In genomic region chr5:90410178-90410762, GRCh38 we compare ENCODE assay signal across 8 cellular contexts. TPM values are rescaled to one million over a fixed set of nuclear protein-coding genes. Genes with fewer than 3 reads are reported as not detected.
DNase-seq lines count a peak whose midpoint lies in the region; TF ChIP-seq lines count a peak whose summit lies in the region.

No MANE protein-coding gene starts in this region.

- H3K9ac ChIP-seq in SU-DHL-6 (ENCODE audit: low read length): peak overlapping the region; percentile 95
- H3K9ac ChIP-seq in iPS-18a (ENCODE audit: low read length): peak overlapping the region; percentile 100

- H3K27ac ChIP-seq in SU-DHL-6 (ENCODE audit: low read depth, low read length): peak overlapping the region; percentile 73
- H3K27ac ChIP-seq in iPS-18a (ENCODE audit: low read length): peak overlapping the region; percentile 99
- H3K27ac ChIP-seq in temporal lobe (ENCODE audit: low read depth, low read length): peak overlapping the region; percentile 85

- H3K9me3 ChIP-seq in SU-DHL-6 (ENCODE audit: insufficient read depth, low read length) (no peaks in the 10 kb centered on the region), iPS-18a (ENCODE audit: control insufficient read depth, low read depth, low read length) (no peaks in the 10 kb centered on the region)

- H3K4me2 ChIP-seq in SU-DHL-6 (ENCODE audit: low read depth, low read length, poor library complexity, severe bottlenecking): peak overlapping the region; percentile 100

- H3K4me3 ChIP-seq in SU-DHL-6 (ENCODE audit: insufficient read depth, low read length, poor library complexity, severe bottlenecking): peak overlapping the region; percentile 92
- peak overlapping the region; percentile 97 for H3K4me3 ChIP-seq in iPS-18a (ENCODE audit: low read length)

- peak overlapping the region; percentile 90 for H2AFZ ChIP-seq in SU-DHL-6 (ENCODE audit: low read depth, low read length, severe bottlenecking)

- DNase-seq in NCI-H2029 treated with DMSO at 0.1 percent for 48 hours (lab: John Stamatoyannopoulos, UW) (peak; percentile 75), NCI-H2029 (lab: John Stamatoyannopoulos, UW) (no peak), GF-D8 (lab: John Stamatoyannopoulos, UW) (no peak), HK-2 (ENCODE audit: unreplicated experiment) (no peak), HuH-7 (ENCODE audit: low spot score) (no peak)

- H3K27me3 ChIP-seq in SU-DHL-6 (ENCODE audit: low read length) (no peaks in the 10 kb centered on the region), iPS-18a (ENCODE audit: control insufficient read depth, insufficient read depth, low read length) (no peaks in the 10 kb centered on the region)

- H4K20me1 ChIP-seq in SU-DHL-6 (ENCODE audit: low read depth, low read length): no peaks in the 10 kb centered on the region

- H3K4me1 ChIP-seq in iPS-18a (ENCODE audit: control insufficient read depth, low read depth, low read length): peaks cover 12% of the 10 kb centered on the region

- peaks cover 10% of the 10 kb centered on the region for H3F3A ChIP-seq in SU-DHL-6 (ENCODE audit: insufficient read depth)

- peaks cover 31% of the 10 kb centered on the region for H3K79me2 ChIP-seq in SU-DHL-6 (ENCODE audit: insufficient read depth, low read length)

- H3K36me3 ChIP-seq in SU-DHL-6 (ENCODE audit: low read length) (peaks cover 13% of the 10 kb centered on the region; the same call in 1 of the 2 replicates), iPS-18a (ENCODE audit: control insufficient read depth, low read depth, low read length) (peaks cover 7% of the 10 kb centered on the region)

- no peak for TF ChIP-seq CTCF in SU-DHL-6 (IDR thresholded peaks at IDR 0.05; ENCODE audit: insufficient read depth, low read length, poor library complexity, severe bottlenecking)

- no peaks in the 10 kb centered on the region for H3K9me2 ChIP-seq in SU-DHL-6 (replicated peaks; ENCODE audit: insufficient read depth, low read length)

RNA-seq across cellular contexts. Expression of gene CETN3, which starts 0.7 kb away (rescaled TPM):
- total RNA-seq in temporal lobe: 16.0 TPM
